Comparison of ENCODE assay signal across 1 cellular context in the genomic region with DNA sequence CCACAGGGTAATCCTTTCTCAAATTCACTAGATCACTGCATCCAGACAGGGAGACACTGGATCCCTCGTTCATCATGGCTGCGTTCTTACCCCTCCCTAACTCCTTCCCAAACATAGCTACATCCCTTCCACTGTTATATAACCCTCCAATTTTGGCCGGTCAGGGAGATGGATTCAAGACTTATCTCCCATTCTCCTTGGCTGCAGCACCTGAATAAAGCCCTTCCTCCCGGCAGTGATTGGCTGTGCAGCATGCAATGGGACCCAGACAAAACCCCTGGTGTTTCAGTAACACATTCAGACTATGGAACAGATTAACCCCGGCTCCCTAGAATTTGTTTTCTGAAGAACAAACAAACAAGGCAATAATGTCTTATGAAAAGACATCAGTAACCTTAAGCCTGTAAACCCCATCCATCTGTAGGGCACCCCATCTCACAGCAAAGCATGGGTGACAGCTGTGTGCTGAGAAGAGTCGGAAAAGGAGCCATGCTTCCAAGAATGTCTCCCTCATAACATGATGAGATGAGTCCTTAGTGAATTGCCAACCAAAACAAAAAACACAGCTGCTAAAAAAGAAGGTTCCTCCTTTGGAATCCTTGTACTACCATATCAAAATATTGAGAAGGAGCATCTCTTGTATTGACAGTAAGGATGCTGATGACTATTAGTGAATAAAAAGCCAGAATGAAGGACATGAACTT.
TF ChIP-seq lines count a peak whose summit lies in the region.

No MANE protein-coding gene starts in this region.

TF ChIP-seq in endothelial cell of umbilical vein, 7 proteins besides CTCF, POLR2A, EP300 and RAD21:
- TF ChIP-seq POLR2AphosphoS5 (IDR thresholded peaks at IDR 0.05; ENCODE audit: insufficient read depth, low read depth, low read length) = peak; percentile 3
- TF ChIP-seq FOS (IDR thresholded peaks at IDR 0.05; ENCODE audit: borderline replicate concordance, insufficient read depth, low read length) = no peak
TF ChIP-seq in endothelial cell of umbilical vein: peak in this region for 1.
